In genomic region chr4:23885943-23886590, GRCh38 we compare ENCODE assay signal across 18 cellular contexts. TPM values are rescaled to one million over a fixed set of nuclear protein-coding genes. Genes with fewer than 3 reads are reported as not detected.
A peak's percentile ranks its signal among the peaks of the same experiment; 100 is the strongest.
DNase-seq lines count a peak whose midpoint lies in the region; ATAC-seq, FAIRE-seq and TF ChIP-seq lines count a peak whose summit lies in the region.
"Had no signal": no experiment of that assay in that cellular context is flagged by ENCODE, and none has a peak within 500 bp of the region (broad histone marks: within the 10 kb centered on the region; RNA-seq: fewer than 3 reads in every experiment).

No MANE protein-coding gene starts in this region.

- TF ChIP-seq RAD21 in HepG2 (CRISPR knock-in tag; IDR thresholded peaks at IDR 0.05): no peak

- peaks cover 5% of the 10 kb centered on the region for H4K20me1 ChIP-seq in HepG2 (ENCODE audit: insufficient read depth, low read length)

- no peak overlapping the region for H2AFZ ChIP-seq in HepG2 (ENCODE audit: low read length)

- TF ChIP-seq CTCF in HepG2 (CRISPR knock-in tag; IDR thresholded peaks at IDR 0.05) (no peak), right lobe of liver (IDR thresholded peaks at IDR 0.05) (no peak), esophagus muscularis mucosa (IDR thresholded peaks at IDR 0.05) (no peak), psoas muscle (IDR thresholded peaks at IDR 0.05) (no peak)

- peaks cover 60% of the 10 kb centered on the region for H3K79me2 ChIP-seq in HepG2 (ENCODE audit: insufficient read depth, low read length)

- no peak for FAIRE-seq in HepG2 (lab: Jason Lieb, UNC)
- FAIRE-seq: GM12878, HTR-8/SVneo, K562 had no signal

- DNase-seq in HepG2 (ENCODE audit: low spot score) (no peak), right lobe of liver (no peak), esophagus muscularis mucosa (ENCODE audit: extremely low spot score) (peak; percentile 57), psoas muscle (no peak), NCI-H146 treated with DMSO at 0.1 percent for 48 hours (lab: John Stamatoyannopoulos, UW; ENCODE audit: unreplicated experiment) (no peak), erythroblast (lab: John Stamatoyannopoulos, UW) (no peak)
- DNase-seq: C1 segment of cervical spinal cord, DND-41, GDM1, NCI-H1417, NCI-H2081, NCI-H510A had no signal

- WGBS in HepG2 (ENCODE audit: low lambda C conversion rate): 97% methylated on average over 5 of the region's 6 CpGs
- 78% methylated on average over 5 of the region's 6 CpGs for WGBS in right lobe of liver (ENCODE audit: insufficient coverage, low coverage, low lambda C conversion rate, missing lambda C conversion rate)
- 95% methylated on average over 6 of the region's 6 CpGs for WGBS in esophagus muscularis mucosa
- 57 to 77% (median 62%) methylated on average over 6 of the region's 6 CpGs for WGBS in psoas muscle, 3 donors

- CTCF ChIA-PET in HepG2 (lab: Yijun Ruan, JAX; ENCODE audit: low intra/inter-chr PET ratio, low total read pairs): no interaction called here

- H3K27me3 ChIP-seq in HepG2 (ENCODE audit: control insufficient read depth in 1 of 2, insufficient read depth in 2 of 2, low read length in 2 of 2): peaks cover 0 to 4% of the 10 kb centered on the region in 2 experiments; a peak in 1 of 5 replicates
- H3K27me3 ChIP-seq in right lobe of liver: no peaks in the 10 kb centered on the region
- no peaks in the 10 kb centered on the region for H3K27me3 ChIP-seq in esophagus muscularis mucosa
- no peaks in the 10 kb centered on the region for H3K27me3 ChIP-seq in psoas muscle (ENCODE audit: insufficient read depth in 3 of 3, low read length in 2 of 3)

- no peak for ATAC-seq in HepG2
- no peak for ATAC-seq in right lobe of liver
- ATAC-seq in psoas muscle: no peak
- ATAC-seq in GM19397 (IDR thresholded peaks at IDR 0.05; ENCODE audit: unreplicated experiment): no peak
- ATAC-seq: GM12878, K562 had no signal

- intact Hi-C loops in HepG2 (cut with micrococcal nuclease; ENCODE audit: unreplicated experiment): loop anchor here (10.0 kb wide), 1 partner anchor 101 kb away; no protein-coding TSS in a partner anchor
- intact Hi-C loops in right lobe of liver (cut with DNase I): no loop called here
- intact Hi-C loops in esophagus muscularis mucosa (cut with DNase I): no loop called here
- intact Hi-C loops in psoas muscle (cut with DNase I): loop anchor here in 1 of 2 donors (5.0 kb wide), 1 partner anchor 46 kb away; no protein-coding TSS in a partner anchor

- H3K4me3 ChIP-seq in HepG2 (replicated peaks in 1 of 3; ENCODE audit: insufficient read depth in 1 of 3, low read depth in 2 of 3, low read length in 3 of 3): peak overlapping the region; percentile 1 to 82 (median 7); a peak in 5 of 6 replicates
- no peak overlapping the region for H3K4me3 ChIP-seq in right lobe of liver
- H3K4me3 ChIP-seq in esophagus muscularis mucosa: no peak overlapping the region
- H3K4me3 ChIP-seq in psoas muscle: peak overlapping the region; percentile 76
- H3K4me3 ChIP-seq: GM12878, K562 had no signal

- H3K4me1 ChIP-seq in HepG2 (ENCODE audit: insufficient read depth, low read length) (peaks cover 62% of the 10 kb centered on the region), right lobe of liver (peaks cover 0 to 40% (median 19%) of the 10 kb centered on the region in 4 donors), esophagus muscularis mucosa (peaks cover 14 to 77% (median 68%) of the 10 kb centered on the region in 4 donors), psoas muscle (peaks cover 30% of the 10 kb centered on the region)

- POLR2A ChIA-PET in HepG2 (lab: Yijun Ruan, JAX): no interaction called here

- no TSS peak for BruUV-seq in HepG2 (replicated peaks; lab: Mats Ljungman, UMichigan)

- in situ Hi-C loops in HepG2 (cut with HindIII; ENCODE audit: extremely low pct_ligation_motif_present, low pct_unique_long_range_greater_than_20kb): loop anchor here (25.0 kb wide), 1 partner anchor 701 kb away; the partner anchor contains the start of gene DHX15

- H3K27ac ChIP-seq in HepG2 (ENCODE audit: extremely low read length, insufficient read depth, low read length): no peak overlapping the region
- peak overlapping the region in 1 of 3 donors; percentile 95 for H3K27ac ChIP-seq in right lobe of liver
- peak overlapping the region; percentile 86 to 90 (median 87) for H3K27ac ChIP-seq in esophagus muscularis mucosa (replicated peaks in 1 of 4)
- H3K27ac ChIP-seq in psoas muscle: peak overlapping the region; percentile 95
- H3K27ac ChIP-seq: HL-60 had no signal

- H3K36me3 ChIP-seq in HepG2 (replicated peaks in 1 of 2; ENCODE audit: control insufficient read depth in 1 of 2, insufficient read depth in 2 of 2, low read length in 2 of 2) (peaks cover 1 to 16% of the 10 kb centered on the region in 2 experiments; a peak in 2 of 5 replicates), right lobe of liver (peaks cover 0 to 6% (median 0%) of the 10 kb centered on the region in 4 donors), esophagus muscularis mucosa (no peaks in the 10 kb centered on the region), psoas muscle (ENCODE audit: insufficient read depth in 1 of 2, low read depth in 1 of 2) (no peaks in the 10 kb centered on the region)

- peak overlapping the region; percentile 24; the same call in 1 of the 2 replicates for H3K9ac ChIP-seq in HepG2 (ENCODE audit: insufficient read depth, low read depth, low read length)

- H3K9me3 ChIP-seq in HepG2 (ENCODE audit: low read length): no peaks in the 10 kb centered on the region
- H3K9me3 ChIP-seq in right lobe of liver: no peaks in the 10 kb centered on the region
- H3K9me3 ChIP-seq in esophagus muscularis mucosa: no peaks in the 10 kb centered on the region
- H3K9me3 ChIP-seq in psoas muscle: no peaks in the 10 kb centered on the region

- TF ChIP-seq EP300 in HepG2 (IDR thresholded peaks at IDR 0.05; ENCODE audit: low read depth in 2 of 2, low read length in 2 of 2) (no peak), HepG2 (CRISPR knock-in tag; IDR thresholded peaks at IDR 0.05; ENCODE audit: borderline replicate concordance) (no peak), esophagus muscularis mucosa (IDR thresholded peaks at IDR 0.05) (no peak)

- H3K4me2 ChIP-seq in HepG2 (ENCODE audit: low read depth, low read length): peak overlapping the region; percentile 93

- TF ChIP-seq POLR2A in HepG2 (IDR thresholded peaks at IDR 0.05; ENCODE audit: insufficient read depth in 1 of 2, low read depth in 2 of 2, low read length in 2 of 2) (no peak), right lobe of liver (IDR thresholded peaks at IDR 0.05) (no peak), esophagus muscularis mucosa (IDR thresholded peaks at IDR 0.05; ENCODE audit: low read depth) (no peak), erythroblast (IDR thresholded peaks at IDR 0.05; ENCODE audit: low read length) (no peak)

TF ChIP-seq in HepG2, 621 proteins besides CTCF, POLR2A, EP300 and RAD21:
- no peak for TF ChIP-seq ZNF576 (CRISPR knock-in tag; IDR thresholded peaks at IDR 0.05)
- peak; percentile 23; the same call in 1 of the 2 replicates for TF ChIP-seq RBFOX2 (IDR thresholded peaks at IDR 0.05; ENCODE audit: low read depth, low read length)
- no peak for TF ChIP-seq ZNF121 (CRISPR knock-in tag; IDR thresholded peaks at IDR 0.05)
- TF ChIP-seq NAIF1 (CRISPR knock-in tag; IDR thresholded peaks at IDR 0.05; ENCODE audit: borderline replicate concordance): no peak
- no peak for TF ChIP-seq ZNF17 (CRISPR knock-in tag; IDR thresholded peaks at IDR 0.05)
- no peak for TF ChIP-seq BORCS8-MEF2B (CRISPR knock-in tag; IDR thresholded peaks at IDR 0.05)

RNA-seq across cellular contexts. Expression of gene PPARGC1A, which starts 3.8 kb away (rescaled TPM):
- 18.8 and 20.7 TPM in 2 replicates for total RNA-seq in HepG2 (2016; rRNA removed; fragmentation: Illumina TruSeq; extraction: Trizol)
- total RNA-seq in HepG2 (2016; cell fraction: cytosol; rRNA removed; fragmentation: Illumina TruSeq; extraction: Trizol; ENCODE audit: low read depth): 2.1 and 2.8 TPM in 2 replicates
- total RNA-seq in HepG2 (2016; cell fraction: insoluble cytoplasmic fraction; rRNA removed; fragmentation: Illumina TruSeq; extraction: Trizol): 16.5 and 17.8 TPM in 2 replicates
- total RNA-seq in HepG2 (2016; cell fraction: membrane; rRNA removed; fragmentation: Illumina TruSeq; extraction: Trizol): 5.2 and 6.9 TPM in 2 replicates
- total RNA-seq in HepG2 (2016; cell fraction: nucleus; rRNA removed; fragmentation: Illumina TruSeq; extraction: Trizol): 48.8 and 51.3 TPM in 2 replicates
- polyA plus RNA-seq in HepG2 (2011; rRNA removed): 26.3 and 37.3 TPM in 2 replicates
- 21.3 and 25.7 TPM in 2 replicates for polyA plus RNA-seq in HepG2 (2011; cell fraction: cytosol; rRNA removed)
- polyA plus RNA-seq in HepG2 (2011; cell fraction: nucleus; rRNA removed): 53.6 and 57.4 TPM in 2 replicates
- polyA plus RNA-seq in HepG2 (2012): 18.4 and 30.5 TPM in 2 replicates
- 1.1 TPM in 2 replicates for polyA plus RNA-seq in HepG2 (2016; cell fraction: cytosol; fragmentation: Illumina TruSeq; extraction: Trizol; ENCODE audit: low read depth)
- polyA plus RNA-seq in HepG2 (2016; cell fraction: insoluble cytoplasmic fraction; fragmentation: Illumina TruSeq; extraction: Trizol; ENCODE audit: low read depth): 10.3 and 10.7 TPM in 2 replicates
- polyA plus RNA-seq in HepG2 (2016; cell fraction: membrane; fragmentation: Illumina TruSeq; extraction: Trizol; ENCODE audit: low read depth): 1.2 and 1.5 TPM in 2 replicates
- polyA plus RNA-seq in HepG2 (2016; cell fraction: nucleus; fragmentation: Illumina TruSeq; extraction: Trizol; ENCODE audit: insufficient read depth, low read depth): 13.7 and 14.4 TPM in 2 replicates
- 26.6 and 166 TPM in 2 replicates for polyA minus RNA-seq in HepG2 (2011; rRNA and poly(A)+ RNA removed; ENCODE audit: low replicate concordance)
- 30.3 and 31.7 TPM in 2 replicates for polyA minus RNA-seq in HepG2 (2011; cell fraction: cytosol; rRNA and poly(A)+ RNA removed)
- 453 and 498 TPM in 2 replicates for polyA minus RNA-seq in HepG2 (2011; cell fraction: nucleus; rRNA and poly(A)+ RNA removed)
- total RNA-seq in right lobe of liver: 10 to 100 TPM; 13.8 to 61.0 (median 37.6) TPM
- total RNA-seq in esophagus muscularis mucosa: 10 to 100 TPM; 13.8 to 22.8 (median 17.1) TPM
- total RNA-seq in psoas muscle: 10 to 100 TPM in 3 of 4 donors, 1 to 10 TPM in 1; 7.8 to 89.3 (median 53.0) TPM
- 10 to 100 TPM; 13.0 to 64.3 (median 33.1) TPM for polyA plus RNA-seq in psoas muscle
- total RNA-seq: A673 had no signal
- polyA plus RNA-seq: K562 had no signal

Comparison
In these comparisons a context has a peak if more than half of its experiments do, and no peak if none do; other contexts are left out.
1. H3K4me3 ChIP-seq: peak in HepG2 (3 of 3) and psoas muscle (single experiment); none in right lobe of liver (0 of 3) and esophagus muscularis mucosa (0 of 4).